In genomic region chr11:17277024-17277584, GRCh38 we compare ENCODE assay signal across 8 cellular contexts. TPM values are rescaled to one million over a fixed set of nuclear protein-coding genes. Genes with fewer than 3 reads are reported as not detected.
DNase-seq lines count a peak whose midpoint lies in the region; ATAC-seq and TF ChIP-seq lines count a peak whose summit lies in the region.

No MANE protein-coding gene starts in this region.

- H3K27ac Mint-ChIP-seq in activated T-helper 17 cell treated with anti-CD3 and anti-CD28 coated beads, Interleukin-2, amount 50 U/mL, for 72 hours, result peak overlapping the region; percentile 21
- H3K27ac Mint-ChIP-seq in osteocyte (ENCODE audit: unreplicated experiment), result peak overlapping the region; percentile 89

- DNase-seq in AML-193 (lab: John Stamatoyannopoulos, UW) (peak; percentile 80), GM13977 (ENCODE audit: low spot score) (peak; percentile 49), NCI-H1694 (lab: John Stamatoyannopoulos, UW) (peak; percentile 30), globus pallidus (ENCODE audit: low spot score) (peak; percentile 37), osteocyte (ENCODE audit: extremely low spot score, unreplicated experiment) (no peak), NCI-H446 treated with DMSO at 0.1 percent for 48 hours (lab: John Stamatoyannopoulos, UW) (no peak)

- peaks cover 6% of the 10 kb centered on the region for H3K4me1 Mint-ChIP-seq in activated T-helper 17 cell treated with anti-CD3 and anti-CD28 coated beads, Interleukin-2, amount 50 U/mL, for 72 hours
- H3K4me1 Mint-ChIP-seq in osteocyte (ENCODE audit: unreplicated experiment), result peaks cover 18% of the 10 kb centered on the region

- H3K9me3 Mint-ChIP-seq in activated T-helper 17 cell treated with anti-CD3 and anti-CD28 coated beads, Interleukin-2, amount 50 U/mL, for 72 hours, result no peaks in the 10 kb centered on the region
- no peaks in the 10 kb centered on the region for H3K9me3 Mint-ChIP-seq in osteocyte (ENCODE audit: unreplicated experiment)

- TF ChIP-seq CTCF in GM13977 (IDR thresholded peaks at IDR 0.05; ENCODE audit: extremely low read depth, insufficient read depth, missing control alignments), result no peak
- no peak for TF ChIP-seq CTCF in osteocyte (IDR thresholded peaks at IDR 0.05)

- ATAC-seq in HG02884 (IDR thresholded peaks at IDR 0.05; ENCODE audit: unreplicated experiment), result peak; percentile 13
- ATAC-seq in activated T-helper 17 cell treated with anti-CD3 and anti-CD28 coated beads, Interleukin-2, amount 50 U/mL, for 72 hours (replicated peaks), result peak; percentile 59

- in situ Hi-C loops in GM13977 (cut with MboI; ENCODE audit: low pct_unique_long_range_greater_than_20kb, low sequenced_read_pairs, unreplicated experiment), result no loop called here

- peak overlapping the region; percentile 68 for H3K4me3 Mint-ChIP-seq in activated T-helper 17 cell treated with anti-CD3 and anti-CD28 coated beads, Interleukin-2, amount 50 U/mL, for 72 hours
- H3K4me3 Mint-ChIP-seq in osteocyte (ENCODE audit: unreplicated experiment), result peak overlapping the region; percentile 93

- H3K36me3 Mint-ChIP-seq in activated T-helper 17 cell treated with anti-CD3 and anti-CD28 coated beads, Interleukin-2, amount 50 U/mL, for 72 hours (ENCODE audit: low read depth), result no peaks in the 10 kb centered on the region
- H3K36me3 Mint-ChIP-seq in osteocyte (ENCODE audit: unreplicated experiment), result no peaks in the 10 kb centered on the region

- no peaks in the 10 kb centered on the region for H3K27me3 Mint-ChIP-seq in activated T-helper 17 cell treated with anti-CD3 and anti-CD28 coated beads, Interleukin-2, amount 50 U/mL, for 72 hours
- H3K27me3 Mint-ChIP-seq in osteocyte (ENCODE audit: unreplicated experiment), result no peaks in the 10 kb centered on the region

RNA-seq across cellular contexts. Expression of gene NUCB2, which starts 0.6 kb away (rescaled TPM):
- total RNA-seq in activated T-helper 17 cell treated with anti-CD3 and anti-CD28 coated beads, Interleukin-2, amount 50 U/mL, for 72 hours, result 10 to 100 TPM; 28.3 to 39.0 TPM
- 78.8 and 82.7 TPM in 2 replicates for total RNA-seq in osteocyte

Comparison
In these comparisons a context has a peak if more than half of its experiments do, and no peak if none do; other contexts are left out.
1. DNase-seq: peak in AML-193 (2 of 2), GM13977 (single experiment), NCI-H1694 (single experiment) and globus pallidus (single experiment); none in osteocyte (single experiment) and NCI-H446 treated with DMSO at 0.1 percent for 48 hours (single experiment).